Comparison of ENCODE assay signal across 20 cellular contexts in the genomic region with DNA sequence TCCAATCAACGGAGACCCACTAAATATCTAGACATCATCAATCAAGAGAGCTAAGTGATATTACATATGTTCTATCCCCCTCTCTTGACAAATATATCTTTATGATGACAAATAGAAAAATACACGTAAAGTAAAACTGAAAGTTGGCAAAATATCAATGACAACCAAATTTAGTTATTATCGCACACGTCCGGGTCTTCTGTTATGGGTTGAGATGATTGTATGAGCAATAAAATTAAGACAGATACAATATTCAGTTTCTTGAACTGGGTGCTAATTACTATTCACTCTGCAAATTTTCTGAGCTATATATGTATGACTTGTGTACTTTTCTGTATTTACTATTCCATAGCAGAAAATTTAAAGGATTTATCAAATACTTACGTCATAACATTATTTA. TPM values are rescaled to one million over a fixed set of nuclear protein-coding genes. Genes with fewer than 3 reads are reported as not detected.
A peak's percentile ranks its signal among the peaks of the same experiment; 100 is the strongest.
DNase-seq lines count a peak whose midpoint lies in the region; ATAC-seq, FAIRE-seq and TF ChIP-seq lines count a peak whose summit lies in the region.
"Had no signal": no experiment of that assay in that cellular context is flagged by ENCODE, and none has a peak within 500 bp of the region (broad histone marks: within the 10 kb centered on the region; RNA-seq: fewer than 3 reads in every experiment).

No MANE protein-coding gene starts in this region.

- H3K36me3 ChIP-seq in CD4-positive, alpha-beta memory T cell (ENCODE audit: insufficient read depth, low read length), result no peaks in the 10 kb centered on the region
- no peaks in the 10 kb centered on the region for H3K36me3 ChIP-seq in heart left ventricle

- intact Hi-C loops in activated CD4-positive, alpha-beta T cell treated with anti-CD3 and anti-CD28 coated beads, Interleukin-2, amount 10 ng/mL, durations not matched to agents 24 days and 14 days (cut with micrococcal nuclease), result no loop called here
- intact Hi-C loops in CD4-positive, alpha-beta memory T cell (cut with micrococcal nuclease), result no loop called here
- intact Hi-C loops in heart left ventricle (cut with DNase I), result no loop called here

- no peak overlapping the region for H3K27ac ChIP-seq in CD4-positive, alpha-beta memory T cell (ENCODE audit: low read depth, low read length)
- H3K27ac ChIP-seq in heart left ventricle, result no peak overlapping the region
- H3K27ac ChIP-seq: A549, C4-2B, GM23248, RWPE1 had no signal

- ATAC-seq in GM18517 (IDR thresholded peaks at IDR 0.05; ENCODE audit: unreplicated experiment) (no peak), heart left ventricle (no peak)
- ATAC-seq: A549 had no signal

- H3K4me1 ChIP-seq in CD4-positive, alpha-beta memory T cell (ENCODE audit: insufficient read depth, low read length), result peaks cover 56% of the 10 kb centered on the region
- H3K4me1 ChIP-seq in heart left ventricle, result no peaks in the 10 kb centered on the region
- H3K4me1 ChIP-seq: A549 had no signal

- peaks cover 25% of the 10 kb centered on the region for H3K9me3 Mint-ChIP-seq in activated CD4-positive, alpha-beta T cell treated with anti-CD3 and anti-CD28 coated beads, Interleukin-2, amount 10 ng/mL, durations not matched to agents 24 days and 14 days
- peaks cover 2 to 15% (median 8%) of the 10 kb centered on the region in 8 donors for H3K9me3 Mint-ChIP-seq in CD4-positive, alpha-beta memory T cell
- H3K9me3 Mint-ChIP-seq in activated CD4-positive, alpha-beta memory T cell treated with anti-CD3 and anti-CD28 coated beads, Interleukin-2, amount 10 ng/mL, durations not matched to agents 7 days and 5 days, result peaks cover 26% of the 10 kb centered on the region

- CTCF ChIA-PET in CD4-positive, alpha-beta memory T cell (lab: Charles Lee; ENCODE audit: partially characterized antibody), result interaction anchor here (1.3 to 2.7 kb wide), 8 partner anchors 10 to 268 kb away, joined by 3 to 11 read pairs (median 5); partner anchors contain the start of gene CD28
- CTCF ChIA-PET in activated CD4-positive, alpha-beta memory T cell treated with anti-CD3 and anti-CD28 coated beads, Interleukin-2, amount 10 ng/mL, durations not matched to agents 7 days and 5 days (lab: Charles Lee), result interaction anchor here (0.5 to 4.5 kb wide), 7 partner anchors 10 to 335 kb away, joined by 3 to 25 read pairs (median 3); no protein-coding TSS in a partner anchor

- POLR2A ChIA-PET in CD4-positive, alpha-beta memory T cell (lab: Charles Lee; ENCODE audit: partially characterized antibody), result interaction anchor here (0.9 to 5.3 kb wide), 13 partner anchors 8 to 160 kb away, joined by 3 to 72 read pairs (median 7); partner anchors contain the start of gene CD28
- POLR2A ChIA-PET in activated CD4-positive, alpha-beta memory T cell treated with anti-CD3 and anti-CD28 coated beads, Interleukin-2, amount 10 ng/mL, durations not matched to agents 7 days and 5 days (lab: Charles Lee), result interaction anchor here (1.1 to 17.0 kb wide), 12 partner anchors 8 to 183 kb away, joined by 3 to 859 read pairs (median 6); partner anchors contain the start of genes CD28 and CTLA4

- H3K4me3 Mint-ChIP-seq in activated CD4-positive, alpha-beta T cell treated with anti-CD3 and anti-CD28 coated beads, Interleukin-2, amount 10 ng/mL, durations not matched to agents 24 days and 14 days, result peak overlapping the region; percentile 40
- H3K4me3 Mint-ChIP-seq in CD4-positive, alpha-beta memory T cell, result peak overlapping the region in 7 of 8 donors; percentile 22 to 82 (median 74)
- H3K4me3 Mint-ChIP-seq in activated CD4-positive, alpha-beta memory T cell treated with anti-CD3 and anti-CD28 coated beads, Interleukin-2, amount 10 ng/mL, durations not matched to agents 7 days and 5 days, result peak overlapping the region; percentile 60

- no peak for TF ChIP-seq CTCF in heart left ventricle (IDR thresholded peaks at IDR 0.05)

- peaks cover 42% of the 10 kb centered on the region for H3K4me1 Mint-ChIP-seq in activated CD4-positive, alpha-beta T cell treated with anti-CD3 and anti-CD28 coated beads, Interleukin-2, amount 10 ng/mL, durations not matched to agents 24 days and 14 days
- H3K4me1 Mint-ChIP-seq in CD4-positive, alpha-beta memory T cell, result peaks cover 47 to 72% (median 60%) of the 10 kb centered on the region in 4 donors
- peaks cover 53% of the 10 kb centered on the region for H3K4me1 Mint-ChIP-seq in activated CD4-positive, alpha-beta memory T cell treated with anti-CD3 and anti-CD28 coated beads, Interleukin-2, amount 10 ng/mL, durations not matched to agents 7 days and 5 days

- H3K36me3 Mint-ChIP-seq in activated CD4-positive, alpha-beta T cell treated with anti-CD3 and anti-CD28 coated beads, Interleukin-2, amount 10 ng/mL, durations not matched to agents 24 days and 14 days (ENCODE audit: low read depth), result peaks cover 75% of the 10 kb centered on the region
- H3K36me3 Mint-ChIP-seq in CD4-positive, alpha-beta memory T cell, result peaks cover 41 to 59% of the 10 kb centered on the region in 2 donors
- peaks cover 64% of the 10 kb centered on the region for H3K36me3 Mint-ChIP-seq in activated CD4-positive, alpha-beta memory T cell treated with anti-CD3 and anti-CD28 coated beads, Interleukin-2, amount 10 ng/mL, durations not matched to agents 7 days and 5 days (ENCODE audit: low read depth)

- H3K4me3 ChIP-seq in CD4-positive, alpha-beta memory T cell (ENCODE audit: low read length in 2 of 2), result peak overlapping the region in 1 of 2 donors; percentile 30
- H3K4me3 ChIP-seq in heart left ventricle, result no peak overlapping the region
- H3K4me3 ChIP-seq: A549, GM23248 had no signal

- 78 to 94% (median 79%) methylated on average over 6 of the region's 6 CpGs for WGBS in heart left ventricle, 4 donors

- TF ChIP-seq POLR2A in heart left ventricle (IDR thresholded peaks at IDR 0.05), result no peak

- peak; percentile 24 for FAIRE-seq in colon (lab: Jason Lieb, UNC)
- FAIRE-seq: A549, G401.6, GM12891 had no signal

- H3K9me3 ChIP-seq in CD4-positive, alpha-beta memory T cell (ENCODE audit: control insufficient read depth in 1 of 2, low read length in 2 of 2), result no peaks in the 10 kb centered on the region
- peaks cover 0 to 24% (median 5%) of the 10 kb centered on the region in 12 donors for H3K9me3 ChIP-seq in heart left ventricle

- H3K27ac Mint-ChIP-seq in activated CD4-positive, alpha-beta T cell treated with anti-CD3 and anti-CD28 coated beads, Interleukin-2, amount 10 ng/mL, durations not matched to agents 24 days and 14 days, result peak overlapping the region; percentile 43
- H3K27ac Mint-ChIP-seq in CD4-positive, alpha-beta memory T cell, result peak overlapping the region; percentile 34 to 87 (median 70)
- peak overlapping the region; percentile 57 for H3K27ac Mint-ChIP-seq in activated CD4-positive, alpha-beta memory T cell treated with anti-CD3 and anti-CD28 coated beads, Interleukin-2, amount 10 ng/mL, durations not matched to agents 7 days and 5 days

- DNase-seq in activated CD4-positive, alpha-beta T cell treated with anti-CD3 and anti-CD28 coated beads, Interleukin-2, amount 10 ng/mL, durations not matched to agents 24 days and 14 days, result no peak
- DNase-seq in activated CD4-positive, alpha-beta T cell treated with anti-CD3 and anti-CD28 coated beads for 1 hour, result no peak
- DNase-seq in CD4-positive, alpha-beta memory T cell, result peak in 1 of 5 donors; percentile 22
- no peak for DNase-seq in activated CD4-positive, alpha-beta memory T cell treated with anti-CD3 and anti-CD28 coated beads, Interleukin-2, amount 10 ng/mL, durations not matched to agents 7 days and 5 days
- no peak for DNase-seq in effector CD8-positive, alpha-beta T cell (lab: John Stamatoyannopoulos, UW)
- DNase-seq in heart left ventricle, result no peak
- DNase-seq: DMS79 treated with DMSO at 0.1 percent for 48 hours, GM23248, NCI-H1436, NCI-H2081, NCI-H2227 treated with DMSO at 0.1 percent for 48 hours, NCI-H526 treated with DMSO at 0.1 percent for 48 hours, OCI-M1 had no signal

- H3K27me3 Mint-ChIP-seq in activated CD4-positive, alpha-beta T cell treated with anti-CD3 and anti-CD28 coated beads, Interleukin-2, amount 10 ng/mL, durations not matched to agents 24 days and 14 days, result no peaks in the 10 kb centered on the region
- no peaks in the 10 kb centered on the region for H3K27me3 Mint-ChIP-seq in CD4-positive, alpha-beta memory T cell
- H3K27me3 Mint-ChIP-seq in activated CD4-positive, alpha-beta memory T cell treated with anti-CD3 and anti-CD28 coated beads, Interleukin-2, amount 10 ng/mL, durations not matched to agents 7 days and 5 days, result no peaks in the 10 kb centered on the region

- no peaks in the 10 kb centered on the region for H3K27me3 ChIP-seq in CD4-positive, alpha-beta memory T cell (ENCODE audit: insufficient read depth, low read length)
- no peaks in the 10 kb centered on the region for H3K27me3 ChIP-seq in heart left ventricle

RNA-seq across cellular contexts. Expression of gene CD28, which starts 44.2 kb away (rescaled TPM):
- 130 and 132 TPM in 2 replicates for total RNA-seq in activated CD4-positive, alpha-beta T cell treated with anti-CD3 and anti-CD28 coated beads, Interleukin-2, amount 10 ng/mL, durations not matched to agents 24 days and 14 days
- total RNA-seq in CD4-positive, alpha-beta memory T cell, result 100 to 1,000 TPM; 203 to 222 TPM
- 100 to 1,000 TPM in 1 of 2 donors, 10 to 100 TPM in 1; 80.0 to 132 TPM for polyA plus RNA-seq in CD4-positive, alpha-beta memory T cell
- 100 to 1,000 TPM; 194 to 205 TPM for total RNA-seq in activated CD4-positive, alpha-beta memory T cell treated with anti-CD3 and anti-CD28 coated beads, Interleukin-2, amount 10 ng/mL, durations not matched to agents 7 days and 5 days
- 10 to 100 TPM in 1 of 9 donors, 1 to 10 TPM in 3, under 1 TPM in 5; 0.16 to 11.2 (median 0.83) TPM for total RNA-seq in heart left ventricle
- polyA plus RNA-seq in heart left ventricle, result under 1 TPM; 0.08 to 0.21 TPM
- polyA plus RNA-seq: A549 had no signal

Comparison
In these comparisons a context has a peak if more than half of its experiments do, and no peak if none do; other contexts are left out.
1. RNA of gene CD28, which starts 44.2 kb away (total RNA-seq): 203 to 222 TPM in CD4-positive, alpha-beta memory T cell, 194 to 205 TPM in activated CD4-positive, alpha-beta memory T cell treated with anti-CD3 and anti-CD28 coated beads, Interleukin-2, amount 10 ng/mL, durations not matched to agents 7 days and 5 days and 130 to 132 TPM in activated CD4-positive, alpha-beta T cell treated with anti-CD3 and anti-CD28 coated beads, Interleukin-2, amount 10 ng/mL, durations not matched to agents 24 days and 14 days; 0.16 to 11.2 TPM in heart left ventricle; every median in the first group is over 10 times any median in the second.
2. Peak in every context shown above with its lines, with median percentiles within 50 percentile points of each other: H3K27ac Mint-ChIP-seq and H3K4me3 Mint-ChIP-seq.